8 cellular contexts compared by ENCODE assay signal in genomic region chr7:138981332-138982203, GRCh38. TPM values are rescaled to one million over a fixed set of nuclear protein-coding genes. Genes with fewer than 3 reads are reported as not detected.
DNase-seq lines count a peak whose midpoint lies in the region; ATAC-seq and TF ChIP-seq lines count a peak whose summit lies in the region.

Gene KIAA1549, minus strand, starts transcription at chr7:138981389. Its CDS starts 120 bp downstream, at chr7:138981269.

- no peaks in the 10 kb centered on the region for H3K9me3 Mint-ChIP-seq in endothelial cell (ENCODE audit: unreplicated experiment)
- H3K9me3 Mint-ChIP-seq in stimulated activated memory B cell treated with anti-CD40 and anti-IgM and Interleukin-4, amounts not matched to agents 10 μg/mL and 1 μg/mL and 100 μg/mL, for 72 hours = no peaks in the 10 kb centered on the region

- ATAC-seq in GM18517 (IDR thresholded peaks at IDR 0.05; ENCODE audit: unreplicated experiment) (peak; percentile 51), HG03045 (IDR thresholded peaks at IDR 0.05; ENCODE audit: unreplicated experiment) (peak; percentile 81)
- peak; percentile 89 for ATAC-seq in stimulated activated memory B cell treated with anti-CD40 and anti-IgM and Interleukin-4, amounts not matched to agents 10 μg/mL and 1 μg/mL and 100 μg/mL, for 72 hours

- DNase-seq in AG08395 (ENCODE audit: low spot score) (peak; percentile 86), NCI-H446 treated with DMSO at 0.1 percent for 48 hours (lab: John Stamatoyannopoulos, UW) (peak; percentile 24), endothelial cell (ENCODE audit: low spot score) (peak; percentile 80)
- DNase-seq in activated CD8-positive, alpha-beta memory T cell treated with anti-CD3 and anti-CD28 coated beads for 24 hours = peak; percentile 79

- H3K36me3 Mint-ChIP-seq in endothelial cell (ENCODE audit: low read depth, unreplicated experiment) = peaks cover 12% of the 10 kb centered on the region
- no peaks in the 10 kb centered on the region for H3K36me3 Mint-ChIP-seq in stimulated activated memory B cell treated with anti-CD40 and anti-IgM and Interleukin-4, amounts not matched to agents 10 μg/mL and 1 μg/mL and 100 μg/mL, for 72 hours

- H3K4me1 Mint-ChIP-seq in endothelial cell (ENCODE audit: unreplicated experiment) = peaks cover 24% of the 10 kb centered on the region
- H3K4me1 Mint-ChIP-seq in stimulated activated memory B cell treated with anti-CD40 and anti-IgM and Interleukin-4, amounts not matched to agents 10 μg/mL and 1 μg/mL and 100 μg/mL, for 72 hours = peaks cover 18% of the 10 kb centered on the region

- peak within 1 kb of the TSS; percentile 98 for H3K4me3 Mint-ChIP-seq in endothelial cell (ENCODE audit: unreplicated experiment)
- H3K4me3 Mint-ChIP-seq in stimulated activated memory B cell treated with anti-CD40 and anti-IgM and Interleukin-4, amounts not matched to agents 10 μg/mL and 1 μg/mL and 100 μg/mL, for 72 hours = peak within 1 kb of the TSS; percentile 90

- peak within 1 kb of the TSS; percentile 12 for H3K4me3 ChIP-seq in mononuclear cell (ENCODE audit: low read length)

- H3K4me1 ChIP-seq in mononuclear cell (ENCODE audit: insufficient read depth, low read length) = peaks cover 8% of the 10 kb centered on the region

- peaks cover 40% of the 10 kb centered on the region for H3K27me3 ChIP-seq in mononuclear cell (ENCODE audit: insufficient read depth, low read length)

- peaks cover 16% of the 10 kb centered on the region for H3K27me3 Mint-ChIP-seq in endothelial cell (ENCODE audit: unreplicated experiment)
- peaks cover 50% of the 10 kb centered on the region for H3K27me3 Mint-ChIP-seq in stimulated activated memory B cell treated with anti-CD40 and anti-IgM and Interleukin-4, amounts not matched to agents 10 μg/mL and 1 μg/mL and 100 μg/mL, for 72 hours

- no peaks in the 10 kb centered on the region for H3K9me3 ChIP-seq in mononuclear cell (ENCODE audit: low read depth, low read length)

- TF ChIP-seq CTCF in endothelial cell (IDR thresholded peaks at IDR 0.05; ENCODE audit: unreplicated experiment) = no peak

- peak within 1 kb of the TSS; percentile 51 for H3K27ac Mint-ChIP-seq in endothelial cell (ENCODE audit: unreplicated experiment)
- peak within 1 kb of the TSS; percentile 59 for H3K27ac Mint-ChIP-seq in stimulated activated memory B cell treated with anti-CD40 and anti-IgM and Interleukin-4, amounts not matched to agents 10 μg/mL and 1 μg/mL and 100 μg/mL, for 72 hours

RNA-seq across cellular contexts. Expression of gene KIAA1549, which starts in this region (rescaled TPM):
- total RNA-seq in endothelial cell (ENCODE audit: unreplicated experiment) (10.8 TPM), mononuclear cell (0.10 TPM)

Comparison
In these comparisons a context has a peak if more than half of its experiments do, and no peak if none do; other contexts are left out.
1. Peak in every context shown above with its lines: DNase-seq, ATAC-seq and H3K4me3 ChIP-seq.
2. RNA of gene KIAA1549 (total RNA-seq): 10.8 TPM in endothelial cell (single experiment); 0.10 TPM in mononuclear cell (single experiment); every median in the first group is over 10 times any median in the second.
3. DNase-seq: peak in every context shown above with its lines; median percentile 86 in AG08395; 80 in endothelial cell; 79 in activated CD8-positive, alpha-beta memory T cell treated with anti-CD3 and anti-CD28 coated beads for 24 hours; 24 in NCI-H446 treated with DMSO at 0.1 percent for 48 hours.